19 cellular contexts compared by ENCODE assay signal in the genomic region with DNA sequence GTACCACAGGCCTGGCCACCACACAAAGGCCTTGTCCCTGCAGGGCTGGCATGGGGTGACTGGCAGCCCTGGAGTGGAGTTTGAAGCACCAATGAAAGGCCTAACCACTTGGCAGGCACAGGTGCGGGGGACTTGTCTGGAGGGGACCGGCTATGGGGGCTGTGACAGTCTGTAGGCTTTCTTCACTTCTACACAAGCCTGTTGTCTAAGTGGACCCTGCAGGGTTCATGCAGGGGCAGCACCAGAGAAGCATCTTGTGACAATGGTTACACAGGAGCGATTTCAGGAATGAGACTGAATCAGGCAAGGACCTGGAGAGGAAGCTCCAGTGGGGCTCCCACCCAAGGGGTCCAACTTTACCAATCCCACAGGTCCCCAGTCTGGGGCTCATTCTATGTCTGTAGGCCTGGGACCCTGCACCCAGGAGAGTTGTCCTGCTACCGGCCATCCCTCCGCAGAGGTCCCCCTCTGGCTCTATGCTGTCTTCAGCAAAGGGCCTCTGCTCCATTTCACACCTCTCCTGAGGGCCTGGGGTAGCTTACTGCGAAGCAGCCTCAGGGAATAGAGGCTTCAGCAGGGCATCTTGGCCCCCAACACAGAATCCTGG. TPM values are rescaled to one million over a fixed set of nuclear protein-coding genes. Genes with fewer than 3 reads are reported as not detected.
DNase-seq lines count a peak whose midpoint lies in the region; ATAC-seq and TF ChIP-seq lines count a peak whose summit lies in the region.
"Had no signal": no experiment of that assay in that cellular context is flagged by ENCODE, and none has a peak within 500 bp of the region (broad histone marks: within the 10 kb centered on the region; RNA-seq: fewer than 3 reads in every experiment).

No MANE protein-coding gene starts in this region.

- H3K4me1 ChIP-seq in mammary epithelial cell (ENCODE audit: insufficient read depth, low read length) (peaks cover 33% of the 10 kb centered on the region), endodermal cell (ENCODE audit: control insufficient read depth, insufficient read depth, low read length) (peaks cover 11% of the 10 kb centered on the region), upper lobe of left lung (peaks cover 31 to 54% (median 38%) of the 10 kb centered on the region in 4 donors)

- POLR2A ChIA-PET in MCF 10A (lab: Yijun Ruan, JAX) (interaction anchor here (2.3 kb wide), 1 partner anchor 21 kb away, joined by 27 read pairs; a partner anchor contains a TSS), RWPE1 (lab: Yijun Ruan, JAX; ENCODE audit: low non-redundant PET) (no interaction called here)

- H3K36me3 Mint-ChIP-seq in MCF 10A (ENCODE audit: insufficient read depth, unreplicated experiment) (peaks cover 36% of the 10 kb centered on the region), endodermal cell (ENCODE audit: low read depth) (peaks cover 4% of the 10 kb centered on the region)
- H3K36me3 Mint-ChIP-seq in stimulated activated effector memory CD8-positive, alpha-beta T cell treated with anti-CD3 and anti-CD28 coated beads, Interleukin-12 subunit alpha, Interleukin-12 subunit beta, amount 100 ng/mL, for 72 hours = peaks cover 44% of the 10 kb centered on the region

- H3K4me3 ChIP-seq in mammary epithelial cell (replicated peaks in 1 of 3; ENCODE audit: insufficient read depth in 1 of 3, low read depth in 2 of 3, low read length in 3 of 3) (no peak overlapping the region), endodermal cell (ENCODE audit: low read length) (no peak overlapping the region), upper lobe of left lung (no peak overlapping the region)
- H3K4me3 ChIP-seq: colonic mucosa, HAP-1, MG63 had no signal

- H3K9me3 ChIP-seq in mammary epithelial cell (replicated peaks; ENCODE audit: insufficient read depth, low read length) = no peaks in the 10 kb centered on the region
- H3K9me3 ChIP-seq in endodermal cell (ENCODE audit: control insufficient read depth, low read length) = no peaks in the 10 kb centered on the region
- H3K9me3 ChIP-seq in upper lobe of left lung = no peaks in the 10 kb centered on the region
- H3K9me3 ChIP-seq: colonic mucosa, HAP-1, MG63 had no signal

- CTCF ChIA-PET in MCF 10A (lab: Yijun Ruan, JAX) (interaction anchor here (0.6 kb wide), 1 partner anchor 12 kb away, joined by 4 read pairs; no protein-coding TSS in a partner anchor), mammary epithelial cell (lab: Charles Lee; ENCODE audit: low non-redundant PET) (no interaction called here), RWPE1 (lab: Yijun Ruan, JAX) (no interaction called here)

- H3K79me2 ChIP-seq in mammary epithelial cell (ENCODE audit: insufficient read depth, low read length) = peaks cover 58% of the 10 kb centered on the region

- intact Hi-C loops in MCF 10A (cut with micrococcal nuclease) (no loop called here), mammary epithelial cell (cut with micrococcal nuclease) (loop anchor here (5.0 kb wide), 1 partner anchor 69 kb away; a partner anchor contains a TSS)

- H3K9ac ChIP-seq in mammary epithelial cell (ENCODE audit: insufficient read depth, low read length) (no peak overlapping the region), endodermal cell (ENCODE audit: extremely low read depth, low read length, poor library complexity, severe bottlenecking) (no peak overlapping the region)

- no peak overlapping the region for H2AFZ ChIP-seq in mammary epithelial cell (ENCODE audit: low read depth, low read length)

- no peaks in the 10 kb centered on the region for H3K27me3 ChIP-seq in mammary epithelial cell (ENCODE audit: insufficient read depth, low read length)
- no peaks in the 10 kb centered on the region for H3K27me3 ChIP-seq in endodermal cell (ENCODE audit: control insufficient read depth, insufficient read depth, low read length, poor library complexity, severe bottlenecking)
- H3K27me3 ChIP-seq in upper lobe of left lung = no peaks in the 10 kb centered on the region
- H3K27me3 ChIP-seq: colonic mucosa, MG63 had no signal

- no peak overlapping the region for H3K4me2 ChIP-seq in mammary epithelial cell (ENCODE audit: insufficient read depth, low read depth, low read length)

- in situ Hi-C loops in mammary epithelial cell (cut with MboI; ENCODE audit: low sequenced_read_pairs in 2 of 2) = no loop called here

- no peaks in the 10 kb centered on the region for H3K9me3 Mint-ChIP-seq in MCF 10A (ENCODE audit: unreplicated experiment)
- no peaks in the 10 kb centered on the region for H3K9me3 Mint-ChIP-seq in endodermal cell
- H3K9me3 Mint-ChIP-seq in stimulated activated effector memory CD8-positive, alpha-beta T cell treated with anti-CD3 and anti-CD28 coated beads, Interleukin-12 subunit alpha, Interleukin-12 subunit beta, amount 100 ng/mL, for 72 hours = no peaks in the 10 kb centered on the region

- ATAC-seq in stimulated activated effector memory CD8-positive, alpha-beta T cell treated with anti-CD3 and anti-CD28 coated beads, Interleukin-12 subunit alpha, Interleukin-12 subunit beta, amount 100 ng/mL, for 72 hours = no peak
- ATAC-seq in HG03139 (IDR thresholded peaks at IDR 0.05; ENCODE audit: unreplicated experiment) = no peak
- no peak for ATAC-seq in upper lobe of left lung (ENCODE audit: low FRiP score in 2 of 2)
- ATAC-seq: activated CD4-positive, CD25-positive, alpha-beta regulatory T cell treated with anti-CD3 and anti-CD28 coated beads, Interleukin-2, amount 50 U/mL, for 24 hours had no signal

- H3K36me3 ChIP-seq in mammary epithelial cell (ENCODE audit: insufficient read depth, low read length) = peaks cover 2% of the 10 kb centered on the region
- H3K36me3 ChIP-seq in endodermal cell (ENCODE audit: control insufficient read depth, insufficient read depth, low read length) = peaks cover 2% of the 10 kb centered on the region
- H3K36me3 ChIP-seq in upper lobe of left lung = peaks cover 0 to under 1% (median 0%) of the 10 kb centered on the region in 4 donors
- H3K36me3 ChIP-seq: colonic mucosa had no signal

- no TSS peak for BruUV-seq in MCF 10A (replicated peaks; lab: Mats Ljungman, UMichigan)
- no TSS peak for BruUV-seq in mammary epithelial cell (replicated peaks; lab: Mats Ljungman, UMichigan)

- DNase-seq in MCF 10A (ENCODE audit: unreplicated experiment) (no peak), mammary epithelial cell (no peak), RWPE1 (ENCODE audit: low spot score) (no peak), endodermal cell (peak; percentile 31), Kasumi-1 (lab: John Stamatoyannopoulos, UW) (no peak), upper lobe of left lung (no peak)
- DNase-seq in stimulated activated effector memory CD8-positive, alpha-beta T cell treated with anti-CD3 and anti-CD28 coated beads, Interleukin-12 subunit alpha, Interleukin-12 subunit beta, amount 100 ng/mL, for 72 hours (ENCODE audit: low spot score in 2 of 2) = no peak
- DNase-seq: colonic mucosa, MG63, NCI-H1694 treated with DMSO at 0.1 percent for 48 hours, NCI-H345, retina, SHP77 treated with DMSO at 0.1 percent for 48 hours, T-helper 2 cell had no signal

- no peaks in the 10 kb centered on the region for H3K27me3 Mint-ChIP-seq in MCF 10A (ENCODE audit: insufficient read depth, unreplicated experiment)
- H3K27me3 Mint-ChIP-seq in endodermal cell (ENCODE audit: insufficient read depth) = no peaks in the 10 kb centered on the region

- H4K20me1 ChIP-seq in mammary epithelial cell (ENCODE audit: insufficient read depth, low read length) = no peaks in the 10 kb centered on the region

- H3K4me1 Mint-ChIP-seq in MCF 10A (ENCODE audit: insufficient read depth, unreplicated experiment) (peaks cover 21% of the 10 kb centered on the region), endodermal cell (peaks cover 18% of the 10 kb centered on the region)
- peaks cover 45% of the 10 kb centered on the region for H3K4me1 Mint-ChIP-seq in stimulated activated effector memory CD8-positive, alpha-beta T cell treated with anti-CD3 and anti-CD28 coated beads, Interleukin-12 subunit alpha, Interleukin-12 subunit beta, amount 100 ng/mL, for 72 hours

- no peak for TF ChIP-seq EP300 in upper lobe of left lung (IDR thresholded peaks at IDR 0.05)

- H3K27ac ChIP-seq in mammary epithelial cell (ENCODE audit: insufficient read depth, low read depth, low read length) (no peak overlapping the region), RWPE1 (peak overlapping the region; percentile 98), endodermal cell (ENCODE audit: low read depth, low read length) (no peak overlapping the region), upper lobe of left lung (no peak overlapping the region)
- H3K27ac ChIP-seq: colonic mucosa had no signal

- TF ChIP-seq CTCF in MCF 10A (IDR thresholded peaks at IDR 0.05; ENCODE audit: unreplicated experiment) (no peak), mammary epithelial cell (conservative IDR thresholded peaks at IDR 0.05 in 1 of 2, IDR thresholded peaks at IDR 0.05 in 1 of 2; ENCODE audit: extremely low read depth in 1 of 2, insufficient read depth in 1 of 2, low read depth in 1 of 2, low read length in 2 of 2) (no peak), RWPE1 (conservative IDR thresholded peaks at IDR 0.05; ENCODE audit: low read depth) (no peak), endodermal cell (conservative IDR thresholded peaks at IDR 0.05) (no peak), upper lobe of left lung (IDR thresholded peaks at IDR 0.05) (no peak)

- dilution Hi-C loops in mammary epithelial cell (cut with HindIII; ENCODE audit: low sequenced_read_pairs) = loop anchor here (5.0 kb wide), 2 partner anchors 44 to 74 kb away; no protein-coding TSS in a partner anchor

- no peak for TF ChIP-seq POLR2A in upper lobe of left lung (IDR thresholded peaks at IDR 0.05)

- no peak overlapping the region for H3K27ac Mint-ChIP-seq in MCF 10A (ENCODE audit: low read depth, unreplicated experiment)
- H3K27ac Mint-ChIP-seq in endodermal cell = no peak overlapping the region
- H3K27ac Mint-ChIP-seq in stimulated activated effector memory CD8-positive, alpha-beta T cell treated with anti-CD3 and anti-CD28 coated beads, Interleukin-12 subunit alpha, Interleukin-12 subunit beta, amount 100 ng/mL, for 72 hours = no peak overlapping the region

- 85% methylated on average over 5 of the region's 6 CpGs for WGBS in mammary epithelial cell (ENCODE audit: low coverage, missing lambda C conversion rate)
- 88 to 92% methylated on average over 5 to 6 of the region's 6 CpGs for WGBS in endodermal cell (ENCODE audit: insufficient coverage in 1 of 2, insufficient read length in 1 of 2), 2 experiments
- WGBS in upper lobe of left lung, 2 donors = 92 to 96% methylated on average over 4 to 6 of the region's 6 CpGs

- H3K4me3 Mint-ChIP-seq in MCF 10A (ENCODE audit: unreplicated experiment) = peak overlapping the region; percentile 94
- peak overlapping the region; percentile 67 for H3K4me3 Mint-ChIP-seq in endodermal cell
- H3K4me3 Mint-ChIP-seq in stimulated activated effector memory CD8-positive, alpha-beta T cell treated with anti-CD3 and anti-CD28 coated beads, Interleukin-12 subunit alpha, Interleukin-12 subunit beta, amount 100 ng/mL, for 72 hours = peak overlapping the region; percentile 85

RNA-seq across cellular contexts. Expression of a gene that starts 2.3 kb away (rescaled TPM):
- total RNA-seq in MCF 10A (2022) (1.5 and 1.7 TPM in 2 replicates), mammary epithelial cell (1 to 10 TPM; 2.6 to 4.2 TPM), endodermal cell (1 to 10 TPM; 3.1 to 3.8 TPM), upper lobe of left lung (1 to 10 TPM; 1.8 to 9.4 (median 3.7) TPM)
- polyA plus RNA-seq in mammary epithelial cell = 0.66 TPM
- polyA minus RNA-seq in mammary epithelial cell = not detected
- polyA plus RNA-seq in endodermal cell (2013, experiment 1 of 2) = 3.6 TPM
- polyA plus RNA-seq in endodermal cell (2013, experiment 2 of 2) = 2.3 TPM

RNA-seq across cellular contexts. Expression of a gene that starts 4.0 kb away (rescaled TPM):
- total RNA-seq in MCF 10A (2022) (1,779 and 1,872 TPM in 2 replicates), mammary epithelial cell (1,000 to 10,000 TPM in 1 of 2 donors, 100 to 1,000 TPM in 1; 916 to 1,060 TPM), endodermal cell (1,000 to 10,000 TPM in 1 of 2 donors, 100 to 1,000 TPM in 1; 896 to 1,039 TPM), upper lobe of left lung (1,000 to 10,000 TPM in 1 of 6 donors, 100 to 1,000 TPM in 5; 291 to 1,408 (median 829) TPM)
- 2,328 TPM for polyA plus RNA-seq in mammary epithelial cell
- 1,005 TPM for polyA minus RNA-seq in mammary epithelial cell
- polyA plus RNA-seq in endodermal cell (2013, experiment 1 of 2) = 1,332 TPM
- 1,223 TPM for polyA plus RNA-seq in endodermal cell (2013, experiment 2 of 2)

RNA-seq across cellular contexts. Expression of a gene that starts 12.4 kb away (rescaled TPM):
- 0.63 and 0.98 TPM in 2 replicates for total RNA-seq in MCF 10A (2022)
- under 1 TPM; 0.42 to 0.50 TPM for total RNA-seq in mammary epithelial cell
- polyA plus RNA-seq in mammary epithelial cell = not detected
- polyA minus RNA-seq in mammary epithelial cell = not detected
- under 1 TPM; 0.82 to 0.92 TPM for total RNA-seq in endodermal cell
- not detected for polyA plus RNA-seq in endodermal cell (2013, experiment 1 of 2)
- polyA plus RNA-seq in endodermal cell (2013, experiment 2 of 2) = not detected
- total RNA-seq in upper lobe of left lung = 1 to 10 TPM in 2 of 6 donors, under 1 TPM in 1, not detected in 3; 0.27 to 5.2 (median 2.0) TPM
- total RNA-seq: colonic mucosa, epithelial cell of proximal tubule, lung microvascular endothelial cell had no signal

RNA-seq across cellular contexts. Expression of a gene that starts 20.5 kb away (rescaled TPM):
- total RNA-seq in MCF 10A (2022) = 3.2 and 3.9 TPM in 2 replicates
- 1 to 10 TPM in 1 of 2 donors, under 1 TPM in 1; 0.83 to 1.1 TPM for total RNA-seq in mammary epithelial cell
- polyA plus RNA-seq in mammary epithelial cell = 0.35 TPM
- polyA minus RNA-seq in mammary epithelial cell = not detected
- total RNA-seq in endodermal cell = 1 to 10 TPM; 5.2 to 5.9 TPM
- polyA plus RNA-seq in endodermal cell (2013, experiment 1 of 2) = 5.0 TPM
- 4.1 TPM for polyA plus RNA-seq in endodermal cell (2013, experiment 2 of 2)
- total RNA-seq in upper lobe of left lung = 10 to 100 TPM in 1 of 6 donors, 1 to 10 TPM in 5; 1.5 to 15.7 (median 4.0) TPM

RNA-seq across cellular contexts. Expression of a gene that starts 25.3 kb away (rescaled TPM):
- total RNA-seq in MCF 10A (2022) (14.6 and 18.1 TPM in 2 replicates), mammary epithelial cell (10 to 100 TPM; 16.9 to 22.8 TPM), endodermal cell (10 to 100 TPM; 10.3 to 14.8 TPM), upper lobe of left lung (10 to 100 TPM in 4 of 6 donors, 1 to 10 TPM in 2; 7.4 to 31.0 (median 13.1) TPM)
- polyA plus RNA-seq in mammary epithelial cell = 15.4 TPM
- polyA minus RNA-seq in mammary epithelial cell = 21.3 TPM
- 9.5 TPM for polyA plus RNA-seq in endodermal cell (2013, experiment 1 of 2)
- polyA plus RNA-seq in endodermal cell (2013, experiment 2 of 2) = 10.8 TPM
